ENCODE assay signal across 1 cellular context in genomic region chr11:786235-787083, GRCh38.
TF ChIP-seq lines count a peak whose summit lies in the region.

No MANE protein-coding gene starts in this region.

TF ChIP-seq in GM12878, 131 proteins besides CTCF, POLR2A, EP300 and RAD21:
- TF ChIP-seq JUND (IDR thresholded peaks at IDR 0.05; ENCODE audit: low read depth, low read length) (no peak), MXI1 (IDR thresholded peaks at IDR 0.05; ENCODE audit: low read depth, low read length) (no peak), RELB (IDR thresholded peaks at IDR 0.05; ENCODE audit: low read depth) (no peak), NFIC (IDR thresholded peaks at IDR 0.05; ENCODE audit: low read depth, low read length) (no peak), POU2F2 (IDR thresholded peaks at IDR 0.05; ENCODE audit: borderline replicate concordance, low read depth, low read length) (no peak), E4F1 (IDR thresholded peaks at IDR 0.05; ENCODE audit: borderline replicate concordance, partially characterized antibody) (no peak), ELK1 (IDR thresholded peaks at IDR 0.05; ENCODE audit: low read depth, low read length) (no peak)
